26 cellular contexts compared by ENCODE assay signal in genomic region chr7:44246396-44247113, GRCh38. TPM values are rescaled to one million over a fixed set of nuclear protein-coding genes. Genes with fewer than 3 reads are reported as not detected.
A peak's percentile ranks its signal among the peaks of the same experiment; 100 is the strongest.
DNase-seq lines count a peak whose midpoint lies in the region; ATAC-seq, FAIRE-seq and TF ChIP-seq lines count a peak whose summit lies in the region.
"Had no signal": no experiment of that assay in that cellular context is flagged by ENCODE, and none has a peak within 500 bp of the region (broad histone marks: within the 10 kb centered on the region; RNA-seq: fewer than 3 reads in every experiment).

No MANE protein-coding gene starts in this region.

- TF ChIP-seq CTCF in H1 (IDR thresholded peaks at IDR 0.05; ENCODE audit: control extremely low read depth in 1 of 3, insufficient read depth in 1 of 3, low read depth in 1 of 3, low read length in 3 of 3) = no peak

- peaks cover 3% of the 10 kb centered on the region; the same call in 1 of the 2 replicates for H3K23me2 ChIP-seq in H1 (ENCODE audit: low read depth, low read length)

- H4K20me1 ChIP-seq in H1 (replicated peaks in 1 of 2; ENCODE audit: control insufficient read depth in 1 of 2, insufficient read depth in 2 of 2, low read length in 2 of 2) = peaks cover 0 to 6% of the 10 kb centered on the region in 2 experiments

- H3K18ac ChIP-seq in H1 (ENCODE audit: extremely low read depth, low read length) (no peak overlapping the region), neuronal stem cell (ENCODE audit: low read length) (peak overlapping the region; percentile 38)

- 0 out of 2 replicates have a peak, but pooled peaks cover 6% of the 10 kb centered on the region for H3K79me1 ChIP-seq in H1 (ENCODE audit: low read depth, low read length)
- peaks cover 2% of the 10 kb centered on the region for H3K79me1 ChIP-seq in neuronal stem cell (ENCODE audit: low read depth, low read length)

- H2BK120ac ChIP-seq in H1 (replicated peaks; ENCODE audit: low read depth, low read length) (peak overlapping the region; percentile 54), neuronal stem cell (ENCODE audit: low read depth, low read length) (peak overlapping the region; percentile 36)

- no peak for TF ChIP-seq EP300 in H1 (IDR thresholded peaks at IDR 0.05; ENCODE audit: borderline replicate concordance in 1 of 2, low read depth in 2 of 2, low read length in 2 of 2)

- no peak overlapping the region for H2AK5ac ChIP-seq in H1 (ENCODE audit: low read depth, low read length)
- H2AK5ac ChIP-seq in neuronal stem cell (ENCODE audit: low read depth, low read length) = peak overlapping the region; percentile 97

- H2BK12ac ChIP-seq in H1 (ENCODE audit: low read depth, low read length) (no peak overlapping the region; the same call in 1 of the 2 replicates), neuronal stem cell (ENCODE audit: low read length) (no peak overlapping the region)

- H4K91ac ChIP-seq in H1 (replicated peaks; ENCODE audit: insufficient read length, low read length) = peak overlapping the region; percentile 65
- no peak overlapping the region for H4K91ac ChIP-seq in neuronal stem cell (ENCODE audit: low read depth, low read length, poor library complexity)

- 88% methylated on average over 7 of the region's 7 CpGs; no CpG with 5 or more reads in 1 of the 2 experiments for WGBS in H1 (ENCODE audit: extremely low coverage in 1 of 2, insufficient coverage in 1 of 2, insufficient read length in 1 of 2, insufficient replicate concordance in 2 of 2, low coverage in 1 of 2, low lambda C conversion rate in 2 of 2, missing lambda C conversion rate in 1 of 2), 2 experiments
- WGBS in neuronal stem cell (ENCODE audit: extremely low coverage in 2 of 2, insufficient read length in 2 of 2, insufficient replicate concordance in 1 of 2), 2 donors = no CpG with 5 or more reads among the region's 7 CpGs

- FAIRE-seq in GM12891 (lab: Jason Lieb, UNC) (peak; percentile 85), HTR-8/SVneo (lab: Jason Lieb, UNC) (peak; percentile 93), H1 (lab: Jason Lieb, UNC) (no peak)
- FAIRE-seq: A204.1, G401.6, H54 had no signal

- no peak for TF ChIP-seq RAD21 in H1 (IDR thresholded peaks at IDR 0.05 in 1 of 2, conservative IDR thresholded peaks at IDR 0.05 in 1 of 2; ENCODE audit: low read depth in 2 of 2, low read length in 2 of 2)

- no peak for ATAC-seq in HG02884 (IDR thresholded peaks at IDR 0.05; ENCODE audit: unreplicated experiment)
- ATAC-seq: T-cell had no signal

- no peak overlapping the region for H3K4ac ChIP-seq in H1 (replicated peaks; ENCODE audit: insufficient read length, low read depth, low read length)
- no peak overlapping the region for H3K4ac ChIP-seq in neuronal stem cell (ENCODE audit: low read length)

- CTCF ChIA-PET in H1 (lab: Charles Lee; ENCODE audit: partially characterized antibody) = interaction anchor here (0.7 to 2.0 kb wide), 4 partner anchors 10 to 103 kb away, joined by 3 to 6 read pairs (median 3); no protein-coding TSS in a partner anchor

- H3K56ac ChIP-seq in H1 (replicated peaks; ENCODE audit: insufficient read length, low read depth, low read length) = no peak overlapping the region

- no peak overlapping the region for H3K27ac ChIP-seq in H1 (ENCODE audit: low read depth, low read length)
- H3K27ac ChIP-seq in neuronal stem cell (replicated peaks; ENCODE audit: low read length) = no peak overlapping the region

- H3K27me3 ChIP-seq in H1 (replicated peaks in 1 of 4; ENCODE audit: control insufficient read depth in 3 of 4, extremely low read depth in 1 of 4, insufficient read depth in 3 of 4, low read length in 3 of 4) (no peaks in the 10 kb centered on the region; a peak in 1 of 7 replicates), neuronal stem cell (ENCODE audit: control insufficient read depth in 3 of 3, insufficient read depth in 3 of 3, low read depth in 1 of 3, low read length in 3 of 3) (peaks cover 0 to 17% (median 0%) of the 10 kb centered on the region in 3 experiments)

- no peak for TF ChIP-seq POLR2A in GM12891 (IDR thresholded peaks at IDR 0.05; ENCODE audit: low read depth, low read length)
- TF ChIP-seq POLR2A in H1 (IDR thresholded peaks at IDR 0.05; ENCODE audit: control extremely low read depth in 1 of 2, low read depth in 2 of 2, low read length in 2 of 2) = no peak

- H2BK20ac ChIP-seq in H1 (ENCODE audit: low read length) = no peak overlapping the region

- H2AFZ ChIP-seq in H1 (ENCODE audit: low read length) = no peak overlapping the region
- H2AFZ ChIP-seq in neuronal stem cell (ENCODE audit: low read length) = no peak overlapping the region

- H3K4me2 ChIP-seq in H1 (ENCODE audit: insufficient read depth in 1 of 2, low read depth in 2 of 2, low read length in 2 of 2) = no peak overlapping the region
- no peak overlapping the region for H3K4me2 ChIP-seq in neuronal stem cell (ENCODE audit: insufficient read depth, low read length, poor library complexity, severe bottlenecking)

- no peaks in the 10 kb centered on the region for H3K36me3 ChIP-seq in H1 (ENCODE audit: control insufficient read depth in 2 of 4, insufficient read depth in 4 of 4, low read length in 3 of 4)
- no peaks in the 10 kb centered on the region for H3K36me3 ChIP-seq in neuronal stem cell (replicated peaks in 1 of 2; ENCODE audit: control insufficient read depth in 2 of 2, insufficient read depth in 2 of 2, low read length in 2 of 2)

- H2BK15ac ChIP-seq in H1 (ENCODE audit: low read length) = no peak overlapping the region
- H2BK15ac ChIP-seq in neuronal stem cell (ENCODE audit: low read length) = no peak overlapping the region

- POLR2A ChIA-PET in H1 (lab: Charles Lee; ENCODE audit: partially characterized antibody) = no interaction called here

- no peak overlapping the region for H4K5ac ChIP-seq in H1 (ENCODE audit: insufficient read length, low read depth, low read length)

- H3K23ac ChIP-seq in H1 (ENCODE audit: insufficient read length) (peak overlapping the region; percentile 92), neuronal stem cell (ENCODE audit: low read depth, low read length, poor library complexity) (peak overlapping the region; percentile 16)

- H3K9ac ChIP-seq in H1 (replicated peaks in 1 of 4; ENCODE audit: extremely low read depth in 1 of 4, low read depth in 3 of 4, low read length in 3 of 4) = peak overlapping the region in 1 of 4 experiments; percentile 28; a peak in 1 of 7 replicates
- H3K9ac ChIP-seq in neuronal stem cell (ENCODE audit: low read depth, low read length, poor library complexity) = peak overlapping the region; percentile 71

- H3K14ac ChIP-seq in H1 (ENCODE audit: insufficient read length) = no peak overlapping the region
- H3K14ac ChIP-seq in neuronal stem cell (ENCODE audit: low read length) = peak overlapping the region; percentile 12

- no peaks in the 10 kb centered on the region for H3K9me3 ChIP-seq in H1 (ENCODE audit: insufficient read depth in 2 of 2, low read depth in 1 of 2, low read length in 1 of 2)
- peaks cover 0 to 5% of the 10 kb centered on the region in 2 donors for H3K9me3 ChIP-seq in neuronal stem cell (replicated peaks in 1 of 2; ENCODE audit: control insufficient read depth in 2 of 2, insufficient read depth in 1 of 2, low read depth in 1 of 2, low read length in 2 of 2)

- H3K4me3 ChIP-seq in H1 (ENCODE audit: extremely low read depth in 1 of 4, insufficient read depth in 2 of 4, low read depth in 3 of 4, low read length in 4 of 4) (no peak overlapping the region), neuronal stem cell (ENCODE audit: low read length in 2 of 2) (peak overlapping the region in 1 of 2 donors; percentile 31)

- H3K4me1 ChIP-seq in H1 (replicated peaks in 1 of 4; ENCODE audit: control insufficient read depth in 3 of 4, insufficient read depth in 4 of 4, low read length in 3 of 4) (no peaks in the 10 kb centered on the region), neuronal stem cell (ENCODE audit: control insufficient read depth in 2 of 2, insufficient read depth in 1 of 2, low read depth in 1 of 2, low read length in 2 of 2) (no peaks in the 10 kb centered on the region)

- H2BK5ac ChIP-seq in H1 (ENCODE audit: low read depth, low read length) = no peak overlapping the region
- peak overlapping the region; percentile 53 for H2BK5ac ChIP-seq in neuronal stem cell (ENCODE audit: low read length)

- H3K79me2 ChIP-seq in H1 (ENCODE audit: control insufficient read depth in 1 of 2, insufficient read depth in 2 of 2, low read length in 2 of 2) = no peaks in the 10 kb centered on the region

- DNase-seq in GM12891 (ENCODE audit: insufficient read length, low spot score) (no peak), HTR-8/SVneo (ENCODE audit: insufficient read length, low spot score) (no peak), H1 (ENCODE audit: low read depth in 1 of 2, low spot score in 2 of 2) (no peak), neuronal stem cell (ENCODE audit: low spot score) (no peak), AG20443 (ENCODE audit: low spot score) (no peak), NCI-H2107 (lab: John Stamatoyannopoulos, UW) (no peak)
- DNase-seq: AML-193; C1 segment of cervical spinal cord; CD4-positive, alpha-beta memory T cell; COR-L47; Kasumi-1; MV-4-11; NCI-H1105; NCI-H1436 treated with DMSO at 0.1 percent for 48 hours; NCI-H187 treated with DMSO at 0.1 percent for 48 hours; NCI-H446; NCI-H524 treated with DMSO at 0.1 percent for 48 hours; NCI-H82; SHP77; T-cell had no signal

- H4K8ac ChIP-seq in H1 (ENCODE audit: extremely low read depth, insufficient read depth, low read length) (no peak overlapping the region), neuronal stem cell (ENCODE audit: low read depth, low read length) (peak overlapping the region; percentile 19)

RNA-seq across cellular contexts. Expression of gene YKT6, which starts 45.8 kb away (rescaled TPM):
- polyA plus RNA-seq in GM12891 (2012; ENCODE audit: low read depth, missing spikeins) = 49.1 TPM
- 103 and 108 TPM in 2 replicates for total RNA-seq in H1 (2021; fragmentation: NEBNext Ultra II Directional; extraction: Animal tissue kit (Norgen Biotek cat#: 25700))
- polyA plus RNA-seq in H1 (2011; rRNA removed) = 75.3 and 86.9 TPM in 2 replicates
- polyA plus RNA-seq in H1 (2011; cell fraction: cytosol; rRNA removed) = 100 TPM
- polyA plus RNA-seq in H1 (2011; cell fraction: nucleus; rRNA removed) = 111 TPM
- 87.6 to 97.6 TPM (median 91.7 TPM) in 4 replicates for polyA plus RNA-seq in H1 (2012, experiment 1 of 2)
- 83.3 TPM for polyA plus RNA-seq in H1 (2012, experiment 2 of 2)
- polyA plus RNA-seq in H1 (2013, experiment 1 of 2) = 64.5 TPM
- polyA plus RNA-seq in H1 (2013, experiment 2 of 2) = 68.0 TPM
- 91.6 and 96.9 TPM in 2 replicates for polyA minus RNA-seq in H1 (2011; rRNA and poly(A)+ RNA removed)
- polyA minus RNA-seq in H1 (2011; cell fraction: cytosol; rRNA and poly(A)+ RNA removed) = 38.1 TPM
- 51.1 TPM for polyA minus RNA-seq in H1 (2011; cell fraction: nucleus; rRNA and poly(A)+ RNA removed)
- 71.1 TPM for polyA plus RNA-seq in neuronal stem cell (2013, experiment 1 of 2)
- 69.2 TPM for polyA plus RNA-seq in neuronal stem cell (2013, experiment 2 of 2)

RNA-seq across cellular contexts. Expression of gene GCK, which starts 57.3 kb away (rescaled TPM):
- not detected for polyA plus RNA-seq in GM12891 (2012; ENCODE audit: low read depth, missing spikeins)
- total RNA-seq in H1 (2021; fragmentation: NEBNext Ultra II Directional; extraction: Animal tissue kit (Norgen Biotek cat#: 25700)) = 4.1 and 4.9 TPM in 2 replicates
- 2.4 and 4.3 TPM in 2 replicates for polyA plus RNA-seq in H1 (2011; rRNA removed)
- polyA plus RNA-seq in H1 (2011; cell fraction: cytosol; rRNA removed) = 3.8 TPM
- polyA plus RNA-seq in H1 (2011; cell fraction: nucleus; rRNA removed) = 3.8 TPM
- 1.9 to 3.7 TPM (median 3.2 TPM) in 4 replicates for polyA plus RNA-seq in H1 (2012, experiment 1 of 2)
- 3.3 TPM for polyA plus RNA-seq in H1 (2012, experiment 2 of 2)
- polyA plus RNA-seq in H1 (2013, experiment 1 of 2) = 3.1 TPM
- polyA plus RNA-seq in H1 (2013, experiment 2 of 2) = 3.0 TPM
- polyA minus RNA-seq in H1 (2011; rRNA and poly(A)+ RNA removed) = 0.71 and 1.2 TPM in 2 replicates
- polyA minus RNA-seq in H1 (2011; cell fraction: cytosol; rRNA and poly(A)+ RNA removed) = 2.1 TPM
- polyA minus RNA-seq in H1 (2011; cell fraction: nucleus; rRNA and poly(A)+ RNA removed) = 2.0 TPM
- 0.60 TPM for polyA plus RNA-seq in neuronal stem cell (2013, experiment 1 of 2)
- polyA plus RNA-seq in neuronal stem cell (2013, experiment 2 of 2) = 0.46 TPM
- total RNA-seq: M059J, SK-MEL-5 had no signal
